1 cellular context compared by ENCODE assay signal in genomic region chr19:18291590-18292459, GRCh38.
TF ChIP-seq lines count a peak whose summit lies in the region.

No MANE protein-coding gene starts in this region.

TF ChIP-seq in HepG2, 621 proteins besides CTCF, POLR2A, EP300 and RAD21 (continued from another document and continues in another):
- no peak for TF ChIP-seq BRF2 (CRISPR knock-in tag; IDR thresholded peaks at IDR 0.05)
- TF ChIP-seq RERE (CRISPR knock-in tag; IDR thresholded peaks at IDR 0.05; ENCODE audit: low read depth): no peak
- no peak for TF ChIP-seq ZNF234 (CRISPR knock-in tag; conservative IDR thresholded peaks at IDR 0.05)
- TF ChIP-seq ZKSCAN8 (CRISPR knock-in tag; IDR thresholded peaks at IDR 0.05; ENCODE audit: borderline replicate concordance): 0 out of 2 replicates have a peak, but pooled peaks have one; percentile 49
- peak; percentile 99 for TF ChIP-seq ZNF770 (CRISPR knock-in tag; IDR thresholded peaks at IDR 0.05)
- no peak for TF ChIP-seq MTA3 (CRISPR knock-in tag; IDR thresholded peaks at IDR 0.05)
- peak; percentile 87; the same call in 1 of the 2 replicates for TF ChIP-seq ZNF572 (CRISPR knock-in tag; IDR thresholded peaks at IDR 0.05)
- TF ChIP-seq E2F5 (CRISPR knock-in tag; conservative IDR thresholded peaks at IDR 0.05): no peak
- no peak for TF ChIP-seq ZFP41 (CRISPR knock-in tag; IDR thresholded peaks at IDR 0.05; ENCODE audit: borderline replicate concordance)
- no peak for TF ChIP-seq TMF1 (CRISPR knock-in tag; IDR thresholded peaks at IDR 0.05; ENCODE audit: low read depth)
- 0 out of 2 replicates have a peak, but pooled peaks have one; percentile 24 for TF ChIP-seq SIX4 (CRISPR knock-in tag; IDR thresholded peaks at IDR 0.05)
- TF ChIP-seq U2AF1 (optimal IDR thresholded peaks at IDR 0.05; ENCODE audit: low read depth, low read length): no peak
- peak; percentile 64 for TF ChIP-seq ERF (CRISPR knock-in tag; IDR thresholded peaks at IDR 0.05)
- TF ChIP-seq ZNF276 (CRISPR knock-in tag; IDR thresholded peaks at IDR 0.05; ENCODE audit: low read depth): no peak
- no peak for TF ChIP-seq ZNF256 (CRISPR knock-in tag; conservative IDR thresholded peaks at IDR 0.05)
- TF ChIP-seq ZNF512 (CRISPR knock-in tag; IDR thresholded peaks at IDR 0.05): no peak
- no peak for TF ChIP-seq TRIM22 (IDR thresholded peaks at IDR 0.05)
- TF ChIP-seq FOXP4 (CRISPR knock-in tag; IDR thresholded peaks at IDR 0.05): peak; percentile 61
- TF ChIP-seq SKI (IDR thresholded peaks at IDR 0.05; ENCODE audit: partially characterized antibody): peak; percentile 71
- TF ChIP-seq FOSL1 (CRISPR knock-in tag; IDR thresholded peaks at IDR 0.05; ENCODE audit: borderline replicate concordance): no peak
- TF ChIP-seq KAT8 (CRISPR knock-in tag; IDR thresholded peaks at IDR 0.05): peak; percentile 31; the same call in 1 of the 2 replicates
- TF ChIP-seq ZNF747 (CRISPR knock-in tag; IDR thresholded peaks at IDR 0.05; ENCODE audit: borderline replicate concordance): no peak
- TF ChIP-seq ZFP91 (CRISPR knock-in tag; IDR thresholded peaks at IDR 0.05; ENCODE audit: borderline replicate concordance): peak; percentile 53; the same call in 1 of the 2 replicates
- 0 out of 2 replicates have a peak, but pooled peaks have one; percentile 44 for TF ChIP-seq POGK (CRISPR knock-in tag; conservative IDR thresholded peaks at IDR 0.05)
- TF ChIP-seq ATF7-NPFF (CRISPR knock-in tag; IDR thresholded peaks at IDR 0.05; ENCODE audit: low read depth): peak; percentile 84; the same call in 1 of the 2 replicates
- no peak for TF ChIP-seq SRSF9 (IDR thresholded peaks at IDR 0.05; ENCODE audit: borderline replicate concordance, insufficient read depth, low read depth, low read length, poor library complexity, severe bottlenecking)
- 0 out of 2 replicates have a peak, but pooled peaks have one; percentile 49 for TF ChIP-seq ZNF704 (CRISPR knock-in tag; IDR thresholded peaks at IDR 0.05; ENCODE audit: borderline replicate concordance)
- TF ChIP-seq SP5 (CRISPR knock-in tag; IDR thresholded peaks at IDR 0.05; ENCODE audit: borderline replicate concordance, low read depth): peak; percentile 24; the same call in 1 of the 2 replicates
- 0 out of 2 replicates have a peak, but pooled peaks have one; percentile 55 for TF ChIP-seq PCBP1 (IDR thresholded peaks at IDR 0.05; ENCODE audit: borderline replicate concordance, low read depth, low read length)
- TF ChIP-seq NKX3-1 (CRISPR knock-in tag; IDR thresholded peaks at IDR 0.05): 0 out of 2 replicates have a peak, but pooled peaks have one; percentile 24
- no peak for TF ChIP-seq SMAD9 (CRISPR knock-in tag; IDR thresholded peaks at IDR 0.05)
- no peak for TF ChIP-seq ZNF3 (CRISPR knock-in tag; IDR thresholded peaks at IDR 0.05)
- no peak for TF ChIP-seq CAMTA2 (CRISPR knock-in tag; IDR thresholded peaks at IDR 0.05; ENCODE audit: borderline replicate concordance)
- TF ChIP-seq ZNF556 (CRISPR knock-in tag; IDR thresholded peaks at IDR 0.05; ENCODE audit: borderline replicate concordance): 0 out of 2 replicates have a peak, but pooled peaks have one; percentile 32
- TF ChIP-seq RELA (CRISPR knock-in tag; IDR thresholded peaks at IDR 0.05): 0 out of 2 replicates have a peak, but pooled peaks have one; percentile 49
